Comparison of ENCODE assay signal across 13 cellular contexts in the genomic region with DNA sequence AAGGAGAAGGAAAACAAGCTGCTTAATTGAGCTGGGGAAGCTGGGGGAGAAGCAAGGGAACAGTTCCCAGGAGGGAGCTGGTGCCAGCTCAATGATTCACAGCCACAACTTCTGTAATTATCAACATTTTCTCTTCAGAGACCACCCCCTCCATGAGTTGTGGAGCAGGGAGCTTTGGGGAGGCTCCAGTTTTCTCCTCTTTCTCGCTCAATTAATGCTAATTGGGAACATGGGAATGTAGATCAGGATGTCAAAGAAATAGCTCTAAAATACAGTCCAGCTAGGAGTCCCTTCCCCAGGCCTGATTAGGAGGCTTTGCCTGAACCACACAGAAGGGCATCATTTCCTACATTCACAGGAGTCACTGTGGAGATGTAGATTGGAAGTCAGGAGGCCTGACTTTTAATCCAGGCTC. TPM values are rescaled to one million over a fixed set of nuclear protein-coding genes. Genes with fewer than 3 reads are reported as not detected.
A peak's percentile ranks its signal among the peaks of the same experiment; 100 is the strongest.
DNase-seq lines count a peak whose midpoint lies in the region; ATAC-seq and TF ChIP-seq lines count a peak whose summit lies in the region.
"Had no signal": no experiment of that assay in that cellular context is flagged by ENCODE, and none has a peak within 500 bp of the region (broad histone marks: within the 10 kb centered on the region; RNA-seq: fewer than 3 reads in every experiment).

No MANE protein-coding gene starts in this region.

- CTCF ChIA-PET in activated CD8-positive, alpha-beta memory T cell treated with anti-CD3 and anti-CD28 coated beads, Interleukin-2, amount 10 ng/mL, durations not matched to agents 7 days and 5 days (lab: Charles Lee) = interaction anchor here (0.6 to 1.4 kb wide), 2 partner anchors 8 to 179 kb away, joined by 3 read pairs; no protein-coding TSS in a partner anchor

- H3K9me2 ChIP-seq in Loucy (replicated peaks; ENCODE audit: low read depth, low read length) = no peaks in the 10 kb centered on the region

- no peaks in the 10 kb centered on the region for H3K27me3 Mint-ChIP-seq in activated CD8-positive, alpha-beta memory T cell treated with anti-CD3 and anti-CD28 coated beads, Interleukin-2, amount 10 ng/mL, durations not matched to agents 7 days and 5 days
- H3K27me3 Mint-ChIP-seq in effector memory CD8-positive, alpha-beta T cell = no peaks in the 10 kb centered on the region

- no peak for ATAC-seq in activated CD8-positive, alpha-beta memory T cell treated with anti-CD3 and anti-CD28 coated beads, Interleukin-2, amount 10 ng/mL, durations not matched to agents 7 days and 5 days
- ATAC-seq in effector memory CD8-positive, alpha-beta T cell (replicated peaks) = peak; percentile 22
- ATAC-seq in stimulated activated effector memory CD8-positive, alpha-beta T cell treated with anti-CD3 and anti-CD28 coated beads, Interleukin-12 subunit alpha, Interleukin-12 subunit beta, amount 100 ng/mL, for 72 hours = peak; percentile 48
- ATAC-seq in heart left ventricle = no peak
- ATAC-seq in HG02885 (IDR thresholded peaks at IDR 0.05; ENCODE audit: poor library complexity, unreplicated experiment) = no peak
- ATAC-seq: left ventricle myocardium superior, psoas muscle had no signal

- H3K9me3 Mint-ChIP-seq in activated CD8-positive, alpha-beta memory T cell treated with anti-CD3 and anti-CD28 coated beads, Interleukin-2, amount 10 ng/mL, durations not matched to agents 7 days and 5 days (ENCODE audit: low read depth) = no peaks in the 10 kb centered on the region
- H3K9me3 Mint-ChIP-seq in effector memory CD8-positive, alpha-beta T cell = no peaks in the 10 kb centered on the region
- no peaks in the 10 kb centered on the region for H3K9me3 Mint-ChIP-seq in stimulated activated effector memory CD8-positive, alpha-beta T cell treated with anti-CD3 and anti-CD28 coated beads, Interleukin-12 subunit alpha, Interleukin-12 subunit beta, amount 100 ng/mL, for 72 hours

- peaks cover 19% of the 10 kb centered on the region for H3K4me1 Mint-ChIP-seq in activated CD8-positive, alpha-beta memory T cell treated with anti-CD3 and anti-CD28 coated beads, Interleukin-2, amount 10 ng/mL, durations not matched to agents 7 days and 5 days
- peaks cover 24 to 36% of the 10 kb centered on the region in 2 donors for H3K4me1 Mint-ChIP-seq in effector memory CD8-positive, alpha-beta T cell (ENCODE audit: low read depth in 2 of 2)
- H3K4me1 Mint-ChIP-seq in stimulated activated effector memory CD8-positive, alpha-beta T cell treated with anti-CD3 and anti-CD28 coated beads, Interleukin-12 subunit alpha, Interleukin-12 subunit beta, amount 100 ng/mL, for 72 hours = peaks cover 29% of the 10 kb centered on the region

- H3K4me3 ChIP-seq in Loucy (ENCODE audit: low read length, poor library complexity, severe bottlenecking) (peak overlapping the region; percentile 45), heart left ventricle (no peak overlapping the region)
- H3K4me3 ChIP-seq: cardiac muscle cell, psoas muscle had no signal

- H4K20me1 ChIP-seq in Loucy (ENCODE audit: insufficient read depth, low read length, poor library complexity, severe bottlenecking) = no peaks in the 10 kb centered on the region

- no peak overlapping the region for H3K4me3 Mint-ChIP-seq in activated CD8-positive, alpha-beta memory T cell treated with anti-CD3 and anti-CD28 coated beads, Interleukin-2, amount 10 ng/mL, durations not matched to agents 7 days and 5 days
- H3K4me3 Mint-ChIP-seq in effector memory CD8-positive, alpha-beta T cell = peak overlapping the region; percentile 65 to 80
- peak overlapping the region; percentile 37 for H3K4me3 Mint-ChIP-seq in stimulated activated effector memory CD8-positive, alpha-beta T cell treated with anti-CD3 and anti-CD28 coated beads, Interleukin-12 subunit alpha, Interleukin-12 subunit beta, amount 100 ng/mL, for 72 hours

- peak overlapping the region in 1 of 12 donors; percentile 79 for H3K27ac ChIP-seq in heart left ventricle
- H3K27ac ChIP-seq: cardiac muscle cell, psoas muscle had no signal

- no peaks in the 10 kb centered on the region for H3K79me2 ChIP-seq in Loucy (ENCODE audit: insufficient read depth, low read length)

- H3K9ac ChIP-seq in Loucy (ENCODE audit: low read depth, low read length, poor library complexity, severe bottlenecking) = peak overlapping the region; percentile 22

- H3K36me3 Mint-ChIP-seq in activated CD8-positive, alpha-beta memory T cell treated with anti-CD3 and anti-CD28 coated beads, Interleukin-2, amount 10 ng/mL, durations not matched to agents 7 days and 5 days = peaks cover 3% of the 10 kb centered on the region
- no peaks in the 10 kb centered on the region for H3K36me3 Mint-ChIP-seq in effector memory CD8-positive, alpha-beta T cell (ENCODE audit: insufficient read depth)
- no peaks in the 10 kb centered on the region for H3K36me3 Mint-ChIP-seq in stimulated activated effector memory CD8-positive, alpha-beta T cell treated with anti-CD3 and anti-CD28 coated beads, Interleukin-12 subunit alpha, Interleukin-12 subunit beta, amount 100 ng/mL, for 72 hours

- no peaks in the 10 kb centered on the region for H3K36me3 ChIP-seq in Loucy (ENCODE audit: insufficient read depth, low read length)
- no peaks in the 10 kb centered on the region for H3K36me3 ChIP-seq in heart left ventricle
- H3K36me3 ChIP-seq: cardiac muscle cell had no signal

- no peak for TF ChIP-seq POLR2A in heart left ventricle (IDR thresholded peaks at IDR 0.05)

- H3K9me3 ChIP-seq in Loucy (ENCODE audit: insufficient read depth, low read depth, low read length) (no peaks in the 10 kb centered on the region), heart left ventricle (no peaks in the 10 kb centered on the region)
- H3K9me3 ChIP-seq: psoas muscle had no signal

- 67 to 88% (median 79%) methylated on average over 1 of the region's 1 CpG for WGBS in heart left ventricle, 4 donors

- TF ChIP-seq CTCF in Loucy (conservative IDR thresholded peaks at IDR 0.05; ENCODE audit: low read length) = no peak
- no peak for TF ChIP-seq CTCF in heart left ventricle (IDR thresholded peaks at IDR 0.05)

- H3K4me1 ChIP-seq in Loucy (ENCODE audit: insufficient read depth, low read length, poor library complexity, severe bottlenecking) (peaks cover 30% of the 10 kb centered on the region), heart left ventricle (peaks cover 0 to 35% (median 0%) of the 10 kb centered on the region in 12 donors)
- H3K4me1 ChIP-seq: psoas muscle had no signal

- H2AFZ ChIP-seq in Loucy (ENCODE audit: low read length) = peak overlapping the region; percentile 44

- intact Hi-C loops in heart left ventricle (cut with DNase I) = no loop called here

- peak overlapping the region; percentile 62 for H3K27ac Mint-ChIP-seq in activated CD8-positive, alpha-beta memory T cell treated with anti-CD3 and anti-CD28 coated beads, Interleukin-2, amount 10 ng/mL, durations not matched to agents 7 days and 5 days
- peak overlapping the region; percentile 93 for H3K27ac Mint-ChIP-seq in effector memory CD8-positive, alpha-beta T cell
- H3K27ac Mint-ChIP-seq in stimulated activated effector memory CD8-positive, alpha-beta T cell treated with anti-CD3 and anti-CD28 coated beads, Interleukin-12 subunit alpha, Interleukin-12 subunit beta, amount 100 ng/mL, for 72 hours = peak overlapping the region; percentile 53

- no peaks in the 10 kb centered on the region for H3F3A ChIP-seq in Loucy (ENCODE audit: low read depth)

- H3K27me3 ChIP-seq in Loucy (ENCODE audit: insufficient read depth, low read length, poor library complexity, severe bottlenecking) (no peaks in the 10 kb centered on the region), heart left ventricle (peaks cover 0 to under 1% (median 0%) of the 10 kb centered on the region in 9 donors)
- H3K27me3 ChIP-seq: cardiac muscle cell had no signal

- H3K4me2 ChIP-seq in Loucy (ENCODE audit: low read depth, low read length, poor library complexity, severe bottlenecking) = peak overlapping the region; percentile 50

- DNase-seq in activated CD8-positive, alpha-beta memory T cell treated with anti-CD3 and anti-CD28 coated beads, Interleukin-2, amount 10 ng/mL, durations not matched to agents 7 days and 5 days = no peak
- DNase-seq in activated CD8-positive, alpha-beta memory T cell treated with anti-CD3 and anti-CD28 coated beads, Interleukin-2, amount 50 U/mL, for 4 hours = no peak
- no peak for DNase-seq in effector memory CD8-positive, alpha-beta T cell
- no peak for DNase-seq in stimulated activated effector memory CD8-positive, alpha-beta T cell treated with anti-CD3 and anti-CD28 coated beads, Interleukin-12 subunit alpha, Interleukin-12 subunit beta, amount 100 ng/mL, for 72 hours (ENCODE audit: low spot score in 2 of 2)
- DNase-seq in heart left ventricle = no peak
- no peak for DNase-seq in ureter (ENCODE audit: low spot score)
- DNase-seq: left ventricle myocardium superior, NCI-H1092 treated with DMSO at 0.1 percent for 48 hours, NCI-H774, psoas muscle had no signal

RNA-seq across cellular contexts. Expression of a gene that starts 12.2 kb away (rescaled TPM):
- total RNA-seq in activated CD8-positive, alpha-beta memory T cell treated with anti-CD3 and anti-CD28 coated beads, Interleukin-2, amount 10 ng/mL, durations not matched to agents 7 days and 5 days = not detected
- total RNA-seq in heart left ventricle (10 to 100 TPM in 2 of 9 donors, 1 to 10 TPM in 7; 1.6 to 38.0 (median 3.3) TPM), ureter (2.1 TPM)
- 1 to 10 TPM; 1.1 to 1.8 TPM for polyA plus RNA-seq in heart left ventricle
- total RNA-seq: cardiac muscle cell had no signal
- polyA plus RNA-seq: cardiac muscle cell had no signal

RNA-seq across cellular contexts. Expression of a gene that starts 38.0 kb away (rescaled TPM):
- total RNA-seq in activated CD8-positive, alpha-beta memory T cell treated with anti-CD3 and anti-CD28 coated beads, Interleukin-2, amount 10 ng/mL, durations not matched to agents 7 days and 5 days = not detected
- not detected for total RNA-seq in heart left ventricle
- not detected for polyA plus RNA-seq in heart left ventricle
- not detected for total RNA-seq in ureter
- total RNA-seq: cardiac muscle cell, left ventricle myocardium superior, psoas muscle had no signal
- polyA plus RNA-seq: cardiac muscle cell, psoas muscle had no signal

RNA-seq across cellular contexts. Expression of a gene that starts 47.0 kb away (rescaled TPM):
- total RNA-seq in activated CD8-positive, alpha-beta memory T cell treated with anti-CD3 and anti-CD28 coated beads, Interleukin-2, amount 10 ng/mL, durations not matched to agents 7 days and 5 days = not detected
- not detected for total RNA-seq in heart left ventricle
- not detected for polyA plus RNA-seq in heart left ventricle
- not detected for total RNA-seq in ureter
- total RNA-seq: cardiac muscle cell, left ventricle myocardium superior, psoas muscle had no signal
- polyA plus RNA-seq: cardiac muscle cell, psoas muscle had no signal

Comparison
In these comparisons a context has a peak if more than half of its experiments do, and no peak if none do; other contexts are left out.
1. ATAC-seq: peak in effector memory CD8-positive, alpha-beta T cell (single experiment) and stimulated activated effector memory CD8-positive, alpha-beta T cell treated with anti-CD3 and anti-CD28 coated beads, Interleukin-12 subunit alpha, Interleukin-12 subunit beta, amount 100 ng/mL, for 72 hours (single experiment); none in activated CD8-positive, alpha-beta memory T cell treated with anti-CD3 and anti-CD28 coated beads, Interleukin-2, amount 10 ng/mL, durations not matched to agents 7 days and 5 days (single experiment), heart left ventricle (0 of 4) and HG02885 (single experiment).
2. Peak in every context shown above with its lines, with median percentiles within 50 percentile points of each other: H3K27ac Mint-ChIP-seq.